8 cellular contexts compared by ENCODE assay signal in the genomic region with DNA sequence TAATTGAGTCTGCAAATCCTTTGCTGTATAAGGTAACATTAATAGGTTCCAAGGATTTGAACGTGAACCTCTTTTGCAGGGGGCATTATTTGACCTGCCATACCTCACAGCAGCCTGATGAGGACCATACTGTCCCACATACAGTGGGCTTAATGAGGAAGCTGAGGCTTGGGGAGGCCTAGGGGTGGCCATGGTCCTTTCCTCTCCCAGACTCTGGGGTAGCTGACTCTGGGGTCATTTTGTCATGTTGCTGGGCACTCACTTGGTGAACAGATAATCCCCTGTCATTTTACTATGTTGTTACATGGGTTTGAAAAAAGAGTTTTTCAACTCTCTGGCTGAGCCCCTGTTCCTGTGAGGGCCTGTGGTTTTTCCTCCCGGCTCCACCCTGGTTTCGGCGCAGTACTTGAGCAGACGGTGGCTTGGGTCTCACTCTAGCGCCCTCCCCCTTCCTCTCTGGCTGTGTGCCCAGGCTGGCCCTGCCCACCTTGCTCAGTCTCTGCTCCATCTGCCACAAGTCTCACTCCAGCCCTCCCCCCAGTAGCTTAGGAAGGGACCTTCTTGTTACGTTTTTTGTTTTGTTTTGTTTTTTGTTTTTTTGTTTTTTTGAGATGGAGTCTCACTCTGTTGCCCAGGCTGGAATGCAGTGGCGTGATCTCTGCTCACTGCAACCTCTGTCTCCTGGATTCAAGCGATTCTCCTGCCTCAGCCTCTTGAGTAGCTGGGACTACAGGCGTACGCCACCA. TPM values are rescaled to one million over a fixed set of nuclear protein-coding genes. Genes with fewer than 3 reads are reported as not detected.
DNase-seq lines count a peak whose midpoint lies in the region; ATAC-seq, FAIRE-seq and TF ChIP-seq lines count a peak whose summit lies in the region.

No MANE protein-coding gene starts in this region.

- no peaks in the 10 kb centered on the region for H3K9me3 ChIP-seq in pancreas

- H3K4me3 ChIP-seq in GM12864 (ENCODE audit: low read depth, low read length) = peak overlapping the region; percentile 27
- no peak overlapping the region for H3K4me3 ChIP-seq in pancreas

- no peak for FAIRE-seq in pancreas (lab: Jason Lieb, UNC)
- FAIRE-seq in RCC 7860 (lab: Jason Lieb, UNC) = no peak

- 45 to 54% methylated on average over 11 of the region's 11 CpGs for WGBS in pancreas, 2 donors

- peak; percentile 90 for DNase-seq in GM12864 (ENCODE audit: low read depth)
- peak; percentile 89 to 94 for DNase-seq in NCI-H446 (lab: John Stamatoyannopoulos, UW)
- DNase-seq in activated CD4-positive, alpha-beta T cell treated with anti-CD3 and anti-CD28 coated beads for 48 hours = peak; percentile 69
- peak; percentile 83 to 87 for DNase-seq in erythroblast (lab: John Stamatoyannopoulos, UW)
- DNase-seq in pancreas = peak; percentile 47 to 79 (median 66)
- no peak for DNase-seq in RKO (ENCODE audit: low spot score)
- no peak for DNase-seq in RCC 7860 (ENCODE audit: low spot score)

- ATAC-seq in HG02885 (IDR thresholded peaks at IDR 0.05; ENCODE audit: poor library complexity, unreplicated experiment) (peak; percentile 29), pancreas (peak; percentile 67 to 84 (median 84))

- intact Hi-C loops in pancreas (cut with DNase I) = no loop called here

- peak overlapping the region in 2 of 4 donors; percentile 23 to 34 for H3K27ac ChIP-seq in pancreas

- peak; percentile 27 for TF ChIP-seq POLR2A in erythroblast (IDR thresholded peaks at IDR 0.05; ENCODE audit: low read length)

- H3K36me3 ChIP-seq in pancreas = no peaks in the 10 kb centered on the region

- no peaks in the 10 kb centered on the region for H3K27me3 ChIP-seq in pancreas

- peaks cover 0 to 11% (median 0%) of the 10 kb centered on the region in 3 donors for H3K4me1 ChIP-seq in pancreas

- TF ChIP-seq CTCF in GM12864 (IDR thresholded peaks at IDR 0.05; ENCODE audit: low read depth, low read length, missing control alignments) (no peak), pancreas (IDR thresholded peaks at IDR 0.05) (no peak)

RNA-seq across cellular contexts. Expression of a gene that starts 21.0 kb away (rescaled TPM):
- 10 to 100 TPM in 1 of 6 donors, 1 to 10 TPM in 5; 6.1 to 13.4 (median 7.7) TPM for total RNA-seq in pancreas
- polyA plus RNA-seq in pancreas = 1 to 10 TPM; 4.0 to 4.9 TPM

Comparison
In these comparisons a context has a peak if more than half of its experiments do, and no peak if none do; other contexts are left out.
1. DNase-seq: peak in GM12864 (single experiment), NCI-H446 (2 of 2), activated CD4-positive, alpha-beta T cell treated with anti-CD3 and anti-CD28 coated beads for 48 hours (single experiment), erythroblast (2 of 2) and pancreas (6 of 6); none in RKO (single experiment) and RCC 7860 (single experiment).